Comparison of ENCODE assay signal across 26 cellular contexts in genomic region chr7:24931787-24932186, GRCh38. TPM values are rescaled to one million over a fixed set of nuclear protein-coding genes. Genes with fewer than 3 reads are reported as not detected.
DNase-seq lines count a peak whose midpoint lies in the region; ATAC-seq, FAIRE-seq and TF ChIP-seq lines count a peak whose summit lies in the region.
"Had no signal": no experiment of that assay in that cellular context is flagged by ENCODE, and none has a peak within 500 bp of the region (broad histone marks: within the 10 kb centered on the region; RNA-seq: fewer than 3 reads in every experiment).

No MANE protein-coding gene starts in this region.

- no peak overlapping the region for H3K27ac ChIP-seq in H1 (ENCODE audit: low read depth, low read length)
- H3K27ac ChIP-seq: A549, C4-2B, Peyer's patch had no signal

- H3K23ac ChIP-seq in H1 (ENCODE audit: insufficient read length) = no peak overlapping the region

- peak overlapping the region; percentile 27 for H3K27ac Mint-ChIP-seq in stimulated activated effector memory CD8-positive, alpha-beta T cell treated with anti-CD3 and anti-CD28 coated beads, Interleukin-12 subunit alpha, Interleukin-12 subunit beta, amount 100 ng/mL, for 72 hours
- H3K27ac Mint-ChIP-seq in effector memory CD8-positive, alpha-beta T cell = no peak overlapping the region
- H3K27ac Mint-ChIP-seq: CD8-positive, alpha-beta T cell had no signal

- H3K4me2 ChIP-seq in H1 (ENCODE audit: insufficient read depth in 1 of 2, low read depth in 2 of 2, low read length in 2 of 2) = no peak overlapping the region
- H3K4me2 ChIP-seq: A549 had no signal

- no peaks in the 10 kb centered on the region for H3K9me3 ChIP-seq in H1 (ENCODE audit: insufficient read depth in 2 of 2, low read depth in 1 of 2, low read length in 1 of 2)
- H3K9me3 ChIP-seq: A549, Caco-2, Peyer's patch had no signal

- peaks cover 3% of the 10 kb centered on the region for H3K9me3 Mint-ChIP-seq in stimulated activated effector memory CD8-positive, alpha-beta T cell treated with anti-CD3 and anti-CD28 coated beads, Interleukin-12 subunit alpha, Interleukin-12 subunit beta, amount 100 ng/mL, for 72 hours
- H3K9me3 Mint-ChIP-seq in effector memory CD8-positive, alpha-beta T cell = no peaks in the 10 kb centered on the region
- H3K9me3 Mint-ChIP-seq: CD8-positive, alpha-beta T cell had no signal

- TF ChIP-seq POLR2A in H54 (IDR thresholded peaks at IDR 0.05; ENCODE audit: low read depth, low read length) (no peak), H1 (IDR thresholded peaks at IDR 0.05; ENCODE audit: control extremely low read depth in 1 of 2, low read depth in 2 of 2, low read length in 2 of 2) (no peak)

- POLR2A ChIA-PET in H1 (lab: Charles Lee; ENCODE audit: partially characterized antibody) = no interaction called here

- peaks cover 8% of the 10 kb centered on the region for H3K36me3 Mint-ChIP-seq in stimulated activated effector memory CD8-positive, alpha-beta T cell treated with anti-CD3 and anti-CD28 coated beads, Interleukin-12 subunit alpha, Interleukin-12 subunit beta, amount 100 ng/mL, for 72 hours
- H3K36me3 Mint-ChIP-seq in effector memory CD8-positive, alpha-beta T cell (ENCODE audit: insufficient read depth) = peaks cover 6% of the 10 kb centered on the region

- WGBS in H1 (ENCODE audit: extremely low coverage in 1 of 2, insufficient coverage in 1 of 2, insufficient read length in 1 of 2, insufficient replicate concordance in 2 of 2, low coverage in 1 of 2, low lambda C conversion rate in 2 of 2, missing lambda C conversion rate in 1 of 2), 2 experiments = 74% methylated on average over 2 of the region's 2 CpGs; no CpG with 5 or more reads in 1 of the 2 experiments

- H3K79me2 ChIP-seq in H1 (ENCODE audit: control insufficient read depth in 1 of 2, insufficient read depth in 2 of 2, low read length in 2 of 2) = 0 out of 4 replicates have a peak, but pooled peaks cover 0 to 5% of the 10 kb centered on the region in 2 experiments

- no peak overlapping the region for H3K56ac ChIP-seq in H1 (replicated peaks; ENCODE audit: insufficient read length, low read depth, low read length)

- CTCF ChIA-PET in H1 (lab: Charles Lee; ENCODE audit: partially characterized antibody) = interaction anchor here (0.7 to 1.9 kb wide), 3 partner anchors 9 to 162 kb away, joined by 3 to 5 read pairs (median 3); no protein-coding TSS in a partner anchor

- peaks cover 1 to 9% (median 7%) of the 10 kb centered on the region in 4 experiments; a peak in 6 of 7 replicates for H3K4me1 ChIP-seq in H1 (replicated peaks in 1 of 4; ENCODE audit: control insufficient read depth in 3 of 4, insufficient read depth in 4 of 4, low read length in 3 of 4)

- TF ChIP-seq EP300 in H1 (IDR thresholded peaks at IDR 0.05; ENCODE audit: borderline replicate concordance in 1 of 2, low read depth in 2 of 2, low read length in 2 of 2) = no peak

- H3K14ac ChIP-seq in H1 (ENCODE audit: insufficient read length) = no peak overlapping the region

- H4K91ac ChIP-seq in H1 (replicated peaks; ENCODE audit: insufficient read length, low read length) = no peak overlapping the region

- peaks cover 74% of the 10 kb centered on the region for H3K4me1 Mint-ChIP-seq in stimulated activated effector memory CD8-positive, alpha-beta T cell treated with anti-CD3 and anti-CD28 coated beads, Interleukin-12 subunit alpha, Interleukin-12 subunit beta, amount 100 ng/mL, for 72 hours
- H3K4me1 Mint-ChIP-seq in effector memory CD8-positive, alpha-beta T cell (ENCODE audit: low read depth in 2 of 2) = peaks cover 22 to 71% of the 10 kb centered on the region in 2 donors

- no peak overlapping the region for H4K8ac ChIP-seq in H1 (ENCODE audit: extremely low read depth, insufficient read depth, low read length)

- H3K4ac ChIP-seq in H1 (replicated peaks; ENCODE audit: insufficient read length, low read depth, low read length) = no peak overlapping the region

- TF ChIP-seq RAD21 in H1 (IDR thresholded peaks at IDR 0.05 in 1 of 2, conservative IDR thresholded peaks at IDR 0.05 in 1 of 2; ENCODE audit: low read depth in 2 of 2, low read length in 2 of 2) = no peak

- no peaks in the 10 kb centered on the region for H4K20me1 ChIP-seq in H1 (replicated peaks in 1 of 2; ENCODE audit: control insufficient read depth in 1 of 2, insufficient read depth in 2 of 2, low read length in 2 of 2)

- H2AFZ ChIP-seq in H1 (ENCODE audit: low read length) = no peak overlapping the region

- H2BK5ac ChIP-seq in H1 (ENCODE audit: low read depth, low read length) = no peak overlapping the region

- DNase-seq in H54 (ENCODE audit: insufficient read length, low spot score) (no peak), M059J (ENCODE audit: low read depth) (peak; percentile 42), H1 (ENCODE audit: low read depth in 1 of 2, low spot score in 2 of 2) (no peak), NOMO-1 treated with dmso at 0.1 percent for 144 hours (lab: John Stamatoyannopoulos, UW; ENCODE audit: unreplicated experiment) (no peak)
- DNase-seq in stimulated activated effector memory CD8-positive, alpha-beta T cell treated with anti-CD3 and anti-CD28 coated beads, Interleukin-12 subunit alpha, Interleukin-12 subunit beta, amount 100 ng/mL, for 72 hours (ENCODE audit: low spot score in 2 of 2) = no peak
- DNase-seq in effector memory CD8-positive, alpha-beta T cell = no peak
- DNase-seq: AML-193; Caco-2; CD8-positive, alpha-beta T cell; DMS79; EL; HCEC 1CT; KBM-7; MM.1S; NCI-H1694; NCI-H2029 treated with DMSO at 0.1 percent for 48 hours; NCI-H446 treated with DMSO at 0.1 percent for 48 hours; NCI-H526 treated with DMSO at 0.1 percent for 48 hours; OCI-M1; Peyer's patch; SHP77 treated with DMSO at 0.1 percent for 48 hours; T-helper 1 cell had no signal

- H3K27me3 Mint-ChIP-seq in effector memory CD8-positive, alpha-beta T cell = no peaks in the 10 kb centered on the region

- no peaks in the 10 kb centered on the region for H3K79me1 ChIP-seq in H1 (ENCODE audit: low read depth, low read length)

- H3K36me3 ChIP-seq in H1 (ENCODE audit: control insufficient read depth in 2 of 4, insufficient read depth in 4 of 4, low read length in 3 of 4) = no peaks in the 10 kb centered on the region
- H3K36me3 ChIP-seq: Peyer's patch had no signal

- H2BK20ac ChIP-seq in H1 (ENCODE audit: low read length) = no peak overlapping the region

- TF ChIP-seq CTCF in H1 (IDR thresholded peaks at IDR 0.05; ENCODE audit: control extremely low read depth in 1 of 3, insufficient read depth in 1 of 3, low read depth in 1 of 3, low read length in 3 of 3) = no peak

- no peak overlapping the region for H2BK120ac ChIP-seq in H1 (replicated peaks; ENCODE audit: low read depth, low read length)

- no peaks in the 10 kb centered on the region for H3K27me3 ChIP-seq in H1 (replicated peaks in 1 of 4; ENCODE audit: control insufficient read depth in 3 of 4, extremely low read depth in 1 of 4, insufficient read depth in 3 of 4, low read length in 3 of 4)
- H3K27me3 ChIP-seq: Peyer's patch had no signal

- H3K9ac ChIP-seq in H1 (replicated peaks in 1 of 4; ENCODE audit: extremely low read depth in 1 of 4, low read depth in 3 of 4, low read length in 3 of 4) = no peak overlapping the region

- no peak overlapping the region for H2BK12ac ChIP-seq in H1 (ENCODE audit: low read depth, low read length)

- no peak overlapping the region; the same call in 1 of the 2 replicates for H3K18ac ChIP-seq in H1 (ENCODE audit: extremely low read depth, low read length)

- no peak overlapping the region for H3K4me3 Mint-ChIP-seq in stimulated activated effector memory CD8-positive, alpha-beta T cell treated with anti-CD3 and anti-CD28 coated beads, Interleukin-12 subunit alpha, Interleukin-12 subunit beta, amount 100 ng/mL, for 72 hours
- H3K4me3 Mint-ChIP-seq in effector memory CD8-positive, alpha-beta T cell = no peak overlapping the region
- H3K4me3 Mint-ChIP-seq: CD8-positive, alpha-beta T cell had no signal

- no peak overlapping the region for H2BK15ac ChIP-seq in H1 (ENCODE audit: low read length)

- ATAC-seq in stimulated activated effector memory CD8-positive, alpha-beta T cell treated with anti-CD3 and anti-CD28 coated beads, Interleukin-12 subunit alpha, Interleukin-12 subunit beta, amount 100 ng/mL, for 72 hours = no peak
- ATAC-seq in GM21360 (IDR thresholded peaks at IDR 0.05; ENCODE audit: unreplicated experiment) = no peak
- ATAC-seq in effector memory CD8-positive, alpha-beta T cell (replicated peaks) = no peak
- ATAC-seq: A549; CD8-positive, alpha-beta T cell had no signal

- no peak overlapping the region for H2AK5ac ChIP-seq in H1 (ENCODE audit: low read depth, low read length)

- H4K5ac ChIP-seq in H1 (ENCODE audit: insufficient read length, low read depth, low read length) = no peak overlapping the region

- peak; percentile 36 for FAIRE-seq in H54 (lab: Jason Lieb, UNC)
- peak; percentile 69 for FAIRE-seq in H1 (lab: Jason Lieb, UNC)
- FAIRE-seq: A549, GM19239 had no signal

- H3K23me2 ChIP-seq in H1 (ENCODE audit: low read depth, low read length) = no peaks in the 10 kb centered on the region

- no peak overlapping the region for H3K4me3 ChIP-seq in H1 (ENCODE audit: extremely low read depth in 1 of 4, insufficient read depth in 2 of 4, low read depth in 3 of 4, low read length in 4 of 4)
- H3K4me3 ChIP-seq: A549, Peyer's patch had no signal

TF ChIP-seq in H1, 55 proteins besides CTCF, POLR2A, EP300 and RAD21:
- TF ChIP-seq MAFK (IDR thresholded peaks at IDR 0.05; ENCODE audit: low read depth, low read length) (0 out of 2 replicates have a peak, but pooled peaks have one; percentile 11), SIRT6 (IDR thresholded peaks at IDR 0.05; ENCODE audit: low read length) (no peak), YY1 (IDR thresholded peaks at IDR 0.05; ENCODE audit: low read depth, low read length) (no peak)
- TF ChIP-seq, protein P1, sequence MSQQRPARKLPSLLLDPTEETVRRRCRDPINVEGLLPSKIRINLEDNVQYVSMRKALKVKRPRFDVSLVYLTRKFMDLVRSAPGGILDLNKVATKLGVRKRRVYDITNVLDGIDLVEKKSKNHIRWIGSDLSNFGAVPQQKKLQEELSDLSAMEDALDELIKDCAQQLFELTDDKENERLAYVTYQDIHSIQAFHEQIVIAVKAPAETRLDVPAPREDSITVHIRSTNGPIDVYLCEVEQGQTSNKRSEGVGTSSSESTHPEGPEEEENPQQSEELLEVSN (IDR thresholded peaks at IDR 0.05) = no peak

RNA-seq across cellular contexts. Expression of gene OSBPL3, which starts 48.2 kb away (rescaled TPM):
- total RNA-seq in M059J (2014; rRNA removed; shearing (Covaris generic)) = 7.7 and 15.4 TPM in 2 replicates
- total RNA-seq in H1 (2021; fragmentation: NEBNext Ultra II Directional; extraction: Animal tissue kit (Norgen Biotek cat#: 25700)) = 9.4 and 13.9 TPM in 2 replicates
- 2.2 and 2.8 TPM in 2 replicates for polyA plus RNA-seq in H1 (2011; rRNA removed)
- 4.4 TPM for polyA plus RNA-seq in H1 (2011; cell fraction: cytosol; rRNA removed)
- polyA plus RNA-seq in H1 (2011; cell fraction: nucleus; rRNA removed) = 8.4 TPM
- polyA plus RNA-seq in H1 (2012, experiment 1 of 2) = 3.6 to 7.1 TPM (median 5.6 TPM) in 4 replicates
- 0.46 TPM for polyA plus RNA-seq in H1 (2012, experiment 2 of 2)
- 5.0 TPM for polyA plus RNA-seq in H1 (2013, experiment 1 of 2)
- polyA plus RNA-seq in H1 (2013, experiment 2 of 2) = 4.4 TPM
- polyA minus RNA-seq in H1 (2011; rRNA and poly(A)+ RNA removed) = 12.0 and 13.7 TPM in 2 replicates
- 6.8 TPM for polyA minus RNA-seq in H1 (2011; cell fraction: cytosol; rRNA and poly(A)+ RNA removed)
- polyA minus RNA-seq in H1 (2011; cell fraction: nucleus; rRNA and poly(A)+ RNA removed) = 17.8 TPM
